8 cellular contexts compared by ENCODE assay signal in genomic region chr7:128904381-128905197, GRCh38. TPM values are rescaled to one million over a fixed set of nuclear protein-coding genes. Genes with fewer than 3 reads are reported as not detected.
A peak's percentile ranks its signal among the peaks of the same experiment; 100 is the strongest.
DNase-seq lines count a peak whose midpoint lies in the region; ATAC-seq and TF ChIP-seq lines count a peak whose summit lies in the region.

No MANE protein-coding gene starts in this region.

- H3K27ac Mint-ChIP-seq in stimulated activated naive B cell treated with anti-CD40 and anti-IgM and Interleukin-4, amounts not matched to agents 10 μg/mL and 1 μg/mL and 100 μg/mL, for 72 hours = peak overlapping the region; percentile 80

- TF ChIP-seq CTCF in astrocyte of the cerebellum (IDR thresholded peaks at IDR 0.05; ENCODE audit: low read depth, low read length, missing control alignments) = peak; percentile 59

- no peaks in the 10 kb centered on the region for H3K36me3 ChIP-seq in H7 (replicated peaks; ENCODE audit: control insufficient read depth, insufficient read depth, low read length)

- in situ Hi-C loops in astrocyte of the cerebellum (cut with HindIII; ENCODE audit: low sequenced_read_pairs) = no loop called here

- H3K4me3 Mint-ChIP-seq in stimulated activated naive B cell treated with anti-CD40 and anti-IgM and Interleukin-4, amounts not matched to agents 10 μg/mL and 1 μg/mL and 100 μg/mL, for 72 hours = no peak overlapping the region

- H3K9me3 Mint-ChIP-seq in stimulated activated naive B cell treated with anti-CD40 and anti-IgM and Interleukin-4, amounts not matched to agents 10 μg/mL and 1 μg/mL and 100 μg/mL, for 72 hours = no peaks in the 10 kb centered on the region

- H3K27me3 Mint-ChIP-seq in stimulated activated naive B cell treated with anti-CD40 and anti-IgM and Interleukin-4, amounts not matched to agents 10 μg/mL and 1 μg/mL and 100 μg/mL, for 72 hours = peaks cover 38 to 42% of the 10 kb centered on the region in 2 donors

- H3K27me3 ChIP-seq in H7 (ENCODE audit: control insufficient read depth, insufficient read depth, low read length) = no peaks in the 10 kb centered on the region; the same call in 1 of the 2 replicates

- DNase-seq in NCI-H446 (lab: John Stamatoyannopoulos, UW) (peak; percentile 16 to 48), NCI-H446 treated with DMSO at 0.1 percent for 48 hours (lab: John Stamatoyannopoulos, UW) (no peak), H7 (peak; percentile 91), NCI-H226 (peak; percentile 17), astrocyte of the cerebellum (ENCODE audit: low read depth) (peak; percentile 28), hepatic stellate cell (ENCODE audit: low spot score) (peak; percentile 73), ureter (ENCODE audit: low spot score) (no peak)
- no peak for DNase-seq in stimulated activated naive B cell treated with anti-CD40 and anti-IgM and Interleukin-4, amounts not matched to agents 10 μg/mL and 1 μg/mL and 100 μg/mL, for 72 hours

- peak; percentile 84 to 88 for ATAC-seq in stimulated activated naive B cell treated with anti-CD40 and anti-IgM and Interleukin-4, amounts not matched to agents 10 μg/mL and 1 μg/mL and 100 μg/mL, for 72 hours (replicated peaks)

- H3K4me3 ChIP-seq in H7 (ENCODE audit: insufficient read depth, low read depth, low read length) (no peak overlapping the region), astrocyte of the cerebellum (ENCODE audit: low read depth, low read length) (no peak overlapping the region)

- H3K4me1 Mint-ChIP-seq in stimulated activated naive B cell treated with anti-CD40 and anti-IgM and Interleukin-4, amounts not matched to agents 10 μg/mL and 1 μg/mL and 100 μg/mL, for 72 hours = peaks cover 13 to 35% of the 10 kb centered on the region in 2 donors

- peaks cover 0 to 5% of the 10 kb centered on the region in 2 donors for H3K36me3 Mint-ChIP-seq in stimulated activated naive B cell treated with anti-CD40 and anti-IgM and Interleukin-4, amounts not matched to agents 10 μg/mL and 1 μg/mL and 100 μg/mL, for 72 hours

RNA-seq across cellular contexts. Expression of gene KCP, which starts 5.9 kb away (rescaled TPM):
- 2.5 and 3.4 TPM in 2 replicates for total RNA-seq in H7 (2014; rRNA removed; shearing (Covaris generic))
- total RNA-seq in ureter = 14.5 TPM

RNA-seq across cellular contexts. Expression of gene IRF5, which starts 33.1 kb away (rescaled TPM):
- 0.48 and 0.62 TPM in 2 replicates for total RNA-seq in H7 (2014; rRNA removed; shearing (Covaris generic))
- 32.0 TPM for total RNA-seq in ureter

RNA-seq across cellular contexts. Expression of gene ATP6V1F, which starts 41.9 kb away (rescaled TPM):
- 93.5 and 120 TPM in 2 replicates for total RNA-seq in H7 (2014; rRNA removed; shearing (Covaris generic))
- 133 TPM for total RNA-seq in ureter

Comparison
In these comparisons a context has a peak if more than half of its experiments do, and no peak if none do; other contexts are left out.
1. DNase-seq: peak in NCI-H446 (2 of 2), H7 (single experiment), NCI-H226 (single experiment), astrocyte of the cerebellum (single experiment) and hepatic stellate cell (single experiment); none in NCI-H446 treated with DMSO at 0.1 percent for 48 hours (single experiment), stimulated activated naive B cell treated with anti-CD40 and anti-IgM and Interleukin-4, amounts not matched to agents 10 μg/mL and 1 μg/mL and 100 μg/mL, for 72 hours (single experiment) and ureter (single experiment).
2. RNA of gene IRF5, which starts 33.1 kb away (total RNA-seq): 32.0 TPM in ureter (single experiment); 0.48 to 0.62 TPM in H7; every median in the first group is over 10 times any median in the second.